ENCODE assay signal across 18 cellular contexts in the genomic region with DNA sequence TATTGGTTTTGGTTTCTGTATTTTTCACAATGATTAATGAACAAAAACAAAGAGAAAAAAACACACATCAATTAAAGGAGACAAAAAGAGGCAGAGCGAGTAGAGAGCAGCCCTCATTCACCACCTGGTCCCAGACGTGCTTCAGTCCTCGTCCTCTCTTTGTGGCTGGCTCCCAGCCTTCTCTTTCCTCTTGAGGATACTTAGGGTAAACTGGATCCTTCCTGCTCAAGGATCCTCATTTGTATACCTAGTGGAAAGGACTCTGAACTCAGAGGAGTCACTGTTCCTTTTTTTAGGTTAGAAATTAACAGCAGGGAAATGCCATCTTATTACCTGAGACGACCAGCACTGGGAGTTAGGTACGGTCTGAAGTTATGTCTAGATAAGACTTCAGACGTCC. TPM values are rescaled to one million over a fixed set of nuclear protein-coding genes. Genes with fewer than 3 reads are reported as not detected.
"Had no signal": no experiment of that assay in that cellular context is flagged by ENCODE, and none has a peak within 500 bp of the region (broad histone marks: within the 10 kb centered on the region; RNA-seq: fewer than 3 reads in every experiment).

No MANE protein-coding gene starts in this region.

- ATAC-seq: activated CD4-positive, alpha-beta T cell treated with anti-CD3 and anti-CD28 coated beads for 36 hours; activated T-cell treated with anti-CD3 and anti-CD28 coated beads, Interleukin-2, amount 50 U/mL, for 72 hours; body of pancreas; natural killer cell treated with Interleukin-12 subunit alpha and Interleukin-12 subunit beta and Interleukin-15 and Interleukin-18, amount 100 ng/mL, for 72 hours; sciatic nerve; stimulated activated naive B cell treated with anti-CD40 and anti-IgM and Interleukin-4, amounts not matched to agents 10 μg/mL and 1 μg/mL and 100 μg/mL, for 72 hours; T-helper 17 cell had no signal

- H3K9me3 ChIP-seq: body of pancreas, esophagus muscularis mucosa, tibial artery had no signal

- H3K4me3 Mint-ChIP-seq: activated CD4-positive, alpha-beta memory T cell treated with anti-CD3 and anti-CD28 coated beads, Interleukin-2, amount 10 ng/mL, durations not matched to agents 7 days and 5 days; activated CD4-positive, alpha-beta T cell treated with anti-CD3 and anti-CD28 coated beads for 36 hours; activated naive CD8-positive, alpha-beta T cell; activated T-cell treated with anti-CD3 and anti-CD28 coated beads, Interleukin-2, amount 50 U/mL, for 72 hours; natural killer cell treated with Interleukin-12 subunit alpha and Interleukin-12 subunit beta and Interleukin-15 and Interleukin-18, amount 100 ng/mL, for 72 hours; stimulated activated naive B cell treated with anti-CD40 and anti-IgM and Interleukin-4, amounts not matched to agents 10 μg/mL and 1 μg/mL and 100 μg/mL, for 72 hours; T-helper 17 cell had no signal

- H3K27me3 Mint-ChIP-seq: activated CD4-positive, alpha-beta memory T cell treated with anti-CD3 and anti-CD28 coated beads, Interleukin-2, amount 10 ng/mL, durations not matched to agents 7 days and 5 days; activated CD4-positive, alpha-beta T cell treated with anti-CD3 and anti-CD28 coated beads for 36 hours; activated naive CD8-positive, alpha-beta T cell; natural killer cell treated with Interleukin-12 subunit alpha and Interleukin-12 subunit beta and Interleukin-15 and Interleukin-18, amount 100 ng/mL, for 72 hours; stimulated activated naive B cell treated with anti-CD40 and anti-IgM and Interleukin-4, amounts not matched to agents 10 μg/mL and 1 μg/mL and 100 μg/mL, for 72 hours; T-helper 17 cell had no signal

- H3K27ac ChIP-seq: body of pancreas, esophagus muscularis mucosa, tibial artery had no signal

- H3K27me3 ChIP-seq: body of pancreas, esophagus muscularis mucosa, tibial artery had no signal

- H3K27ac Mint-ChIP-seq: activated CD4-positive, alpha-beta memory T cell treated with anti-CD3 and anti-CD28 coated beads, Interleukin-2, amount 10 ng/mL, durations not matched to agents 7 days and 5 days; activated CD4-positive, alpha-beta T cell treated with anti-CD3 and anti-CD28 coated beads for 36 hours; activated naive CD8-positive, alpha-beta T cell; natural killer cell treated with Interleukin-12 subunit alpha and Interleukin-12 subunit beta and Interleukin-15 and Interleukin-18, amount 100 ng/mL, for 72 hours; stimulated activated naive B cell treated with anti-CD40 and anti-IgM and Interleukin-4, amounts not matched to agents 10 μg/mL and 1 μg/mL and 100 μg/mL, for 72 hours had no signal

- DNase-seq: activated CD4-positive, alpha-beta memory T cell treated with anti-CD3 and anti-CD28 coated beads, Interleukin-2, amount 10 ng/mL, durations not matched to agents 7 days and 5 days; activated CD4-positive, alpha-beta T cell treated with anti-CD3 and anti-CD28 coated beads for 36 hours; activated gamma-delta T cell; activated T-cell treated with anti-CD3 and anti-CD28 coated beads, Interleukin-2, amount 50 U/mL, for 72 hours; amygdala; body of pancreas; caudate nucleus; kidney glomerular epithelial cell; stimulated activated CD4-positive, alpha-beta T cell treated with anti-CD3 and anti-CD28 coated beads, Interleukin-1b, Interleukin-23, amount 100 ng/mL, for 48 hours; stimulated activated naive B cell treated with anti-CD40 and anti-IgM and Interleukin-4, amounts not matched to agents 10 μg/mL and 1 μg/mL and 100 μg/mL, for 72 hours; T-helper 17 cell; tibial artery had no signal

- H3K4me3 ChIP-seq: body of pancreas, esophagus muscularis mucosa, tibial artery had no signal

- H3K9me3 Mint-ChIP-seq: activated CD4-positive, alpha-beta memory T cell treated with anti-CD3 and anti-CD28 coated beads, Interleukin-2, amount 10 ng/mL, durations not matched to agents 7 days and 5 days; activated T-cell treated with anti-CD3 and anti-CD28 coated beads, Interleukin-2, amount 50 U/mL, for 72 hours; natural killer cell treated with Interleukin-12 subunit alpha and Interleukin-12 subunit beta and Interleukin-15 and Interleukin-18, amount 100 ng/mL, for 72 hours; stimulated activated naive B cell treated with anti-CD40 and anti-IgM and Interleukin-4, amounts not matched to agents 10 μg/mL and 1 μg/mL and 100 μg/mL, for 72 hours had no signal

RNA-seq across cellular contexts. Expression of a gene that starts 56.2 kb away (rescaled TPM):
- total RNA-seq: lung microvascular endothelial cell, pulmonary artery endothelial cell, T-helper 17 cell had no signal
